12 cellular contexts compared by ENCODE assay signal in the genomic region with DNA sequence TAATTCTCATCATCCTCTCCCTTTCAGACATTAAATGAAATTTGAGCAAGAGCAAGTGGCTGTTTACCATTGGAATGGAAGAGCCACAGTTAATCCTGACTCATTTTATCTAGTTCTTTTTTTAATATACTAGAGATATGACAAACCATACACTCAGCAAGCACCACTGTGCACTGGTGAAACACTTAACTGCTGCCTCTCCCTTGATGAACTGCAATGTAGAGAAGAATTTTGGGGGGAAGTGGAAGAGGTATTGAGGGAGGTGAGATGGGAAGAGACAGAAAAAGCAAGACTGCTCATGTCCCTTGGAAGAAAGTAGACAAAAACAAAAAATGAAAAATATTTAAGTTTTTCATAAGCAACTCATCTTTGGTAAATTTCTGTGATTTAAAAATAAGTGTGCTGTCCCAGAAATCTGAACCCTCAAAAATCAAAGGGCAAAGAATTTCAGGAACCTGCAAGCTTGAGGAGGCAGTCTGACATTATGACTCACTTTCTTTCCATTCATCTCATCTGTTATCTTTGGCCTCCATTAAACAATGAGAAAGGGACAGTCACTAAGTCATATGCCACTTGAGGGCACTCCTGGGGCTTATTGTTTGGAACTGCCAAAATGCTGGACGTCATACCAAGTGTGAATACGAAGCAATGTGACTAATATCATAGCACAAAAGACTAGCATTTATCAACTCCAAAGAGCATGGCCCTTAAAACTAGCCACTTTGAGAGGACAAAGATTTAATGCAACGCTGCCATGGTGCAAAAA.
DNase-seq lines count a peak whose midpoint lies in the region; ATAC-seq and TF ChIP-seq lines count a peak whose summit lies in the region.
"Had no signal": no experiment of that assay in that cellular context is flagged by ENCODE, and none has a peak within 500 bp of the region (broad histone marks: within the 10 kb centered on the region; RNA-seq: fewer than 3 reads in every experiment).

No MANE protein-coding gene starts in this region.

- H2BK5ac ChIP-seq in neuronal stem cell (ENCODE audit: low read length): no peak overlapping the region

- H3K23ac ChIP-seq in neuronal stem cell (ENCODE audit: low read depth, low read length, poor library complexity): no peak overlapping the region

- H2AFZ ChIP-seq in neuronal stem cell (ENCODE audit: low read length): no peak overlapping the region

- H2BK120ac ChIP-seq in neuronal stem cell (ENCODE audit: low read depth, low read length): no peak overlapping the region

- no peaks in the 10 kb centered on the region for H3K36me3 Mint-ChIP-seq in activated CD8-positive, alpha-beta memory T cell treated with anti-CD3 and anti-CD28 coated beads, Interleukin-2, amount 10 ng/mL, durations not matched to agents 7 days and 5 days

- H3K4me3 Mint-ChIP-seq in activated CD8-positive, alpha-beta memory T cell treated with anti-CD3 and anti-CD28 coated beads, Interleukin-2, amount 10 ng/mL, durations not matched to agents 7 days and 5 days: no peak overlapping the region
- H3K4me3 Mint-ChIP-seq: brain had no signal

- H3K36me3 ChIP-seq in neuronal stem cell (replicated peaks in 1 of 2; ENCODE audit: control insufficient read depth in 2 of 2, insufficient read depth in 2 of 2, low read length in 2 of 2): no peaks in the 10 kb centered on the region
- H3K36me3 ChIP-seq: lower lobe of right lung, upper lobe of left lung had no signal

- H2BK15ac ChIP-seq in neuronal stem cell (ENCODE audit: low read length): no peak overlapping the region

- no peaks in the 10 kb centered on the region for H3K79me1 ChIP-seq in neuronal stem cell (ENCODE audit: low read depth, low read length)

- H3K27me3 Mint-ChIP-seq in activated CD8-positive, alpha-beta memory T cell treated with anti-CD3 and anti-CD28 coated beads, Interleukin-2, amount 10 ng/mL, durations not matched to agents 7 days and 5 days: no peaks in the 10 kb centered on the region
- H3K27me3 Mint-ChIP-seq: brain had no signal

- H3K4me2 ChIP-seq in neuronal stem cell (ENCODE audit: insufficient read depth, low read length, poor library complexity, severe bottlenecking): no peak overlapping the region

- H3K14ac ChIP-seq in neuronal stem cell (ENCODE audit: low read length): no peak overlapping the region

- no peak overlapping the region for H3K27ac Mint-ChIP-seq in activated CD8-positive, alpha-beta memory T cell treated with anti-CD3 and anti-CD28 coated beads, Interleukin-2, amount 10 ng/mL, durations not matched to agents 7 days and 5 days

- peaks cover 13% of the 10 kb centered on the region for H3K4me1 Mint-ChIP-seq in activated CD8-positive, alpha-beta memory T cell treated with anti-CD3 and anti-CD28 coated beads, Interleukin-2, amount 10 ng/mL, durations not matched to agents 7 days and 5 days

- H4K91ac ChIP-seq in neuronal stem cell (ENCODE audit: low read depth, low read length, poor library complexity): no peak overlapping the region

- no CpG with 5 or more reads among the region's 3 CpGs for WGBS in neuronal stem cell (ENCODE audit: extremely low coverage in 2 of 2, insufficient read length in 2 of 2, insufficient replicate concordance in 1 of 2), 2 donors

- DNase-seq in H4 (ENCODE audit: low spot score) (peak; percentile 22), astrocyte of the hippocampus (ENCODE audit: low read depth, low spot score) (peak; percentile 75), kidney tubule cell (ENCODE audit: low spot score) (peak; percentile 80), NCI-H1105 treated with DMSO at 0.1 percent for 48 hours (lab: John Stamatoyannopoulos, UW) (no peak), neuronal stem cell (ENCODE audit: low spot score) (no peak)
- DNase-seq in activated CD8-positive, alpha-beta memory T cell treated with anti-CD3 and anti-CD28 coated beads, Interleukin-2, amount 10 ng/mL, durations not matched to agents 7 days and 5 days: no peak
- DNase-seq: lower lobe of right lung, T-helper 2 cell, upper lobe of left lung had no signal

- no peak overlapping the region for H3K9ac ChIP-seq in neuronal stem cell (ENCODE audit: low read depth, low read length, poor library complexity)

- CTCF ChIA-PET in activated CD8-positive, alpha-beta memory T cell treated with anti-CD3 and anti-CD28 coated beads, Interleukin-2, amount 10 ng/mL, durations not matched to agents 7 days and 5 days (lab: Charles Lee): no interaction called here

- no peak overlapping the region for H3K4me3 ChIP-seq in neuronal stem cell (ENCODE audit: low read length in 2 of 2)
- H3K4me3 ChIP-seq: lower lobe of right lung, upper lobe of left lung had no signal

- H3K9me3 Mint-ChIP-seq in activated CD8-positive, alpha-beta memory T cell treated with anti-CD3 and anti-CD28 coated beads, Interleukin-2, amount 10 ng/mL, durations not matched to agents 7 days and 5 days (ENCODE audit: low read depth): no peaks in the 10 kb centered on the region
- H3K9me3 Mint-ChIP-seq: brain had no signal

- H3K4ac ChIP-seq in neuronal stem cell (ENCODE audit: low read length): no peak overlapping the region

- no peak overlapping the region for H2AK5ac ChIP-seq in neuronal stem cell (ENCODE audit: low read depth, low read length)

- no peak overlapping the region for H3K18ac ChIP-seq in neuronal stem cell (ENCODE audit: low read length)

- no peak overlapping the region for H2BK12ac ChIP-seq in neuronal stem cell (ENCODE audit: low read length)

- H3K9me3 ChIP-seq in neuronal stem cell (replicated peaks in 1 of 2; ENCODE audit: control insufficient read depth in 2 of 2, insufficient read depth in 1 of 2, low read depth in 1 of 2, low read length in 2 of 2): no peaks in the 10 kb centered on the region
- H3K9me3 ChIP-seq: lower lobe of right lung, upper lobe of left lung had no signal

- peak; percentile 23 for TF ChIP-seq CTCF in C4-2B (conservative IDR thresholded peaks at IDR 0.05)

- no peaks in the 10 kb centered on the region for H3K27me3 ChIP-seq in neuronal stem cell (ENCODE audit: control insufficient read depth in 3 of 3, insufficient read depth in 3 of 3, low read depth in 1 of 3, low read length in 3 of 3)
- H3K27me3 ChIP-seq: upper lobe of left lung had no signal

- H4K8ac ChIP-seq in neuronal stem cell (ENCODE audit: low read depth, low read length): no peak overlapping the region

- no peak for ATAC-seq in activated CD8-positive, alpha-beta memory T cell treated with anti-CD3 and anti-CD28 coated beads, Interleukin-2, amount 10 ng/mL, durations not matched to agents 7 days and 5 days
- no peak for ATAC-seq in HG03025 (IDR thresholded peaks at IDR 0.05; ENCODE audit: low FRiP score, unreplicated experiment)
- ATAC-seq: lower lobe of right lung had no signal

- H3K27ac ChIP-seq in C4-2B: no peak overlapping the region
- H3K27ac ChIP-seq in neuronal stem cell (replicated peaks; ENCODE audit: low read length): no peak overlapping the region
- H3K27ac ChIP-seq: lower lobe of right lung, upper lobe of left lung had no signal

- no peaks in the 10 kb centered on the region for H3K4me1 ChIP-seq in neuronal stem cell (ENCODE audit: control insufficient read depth in 2 of 2, insufficient read depth in 1 of 2, low read depth in 1 of 2, low read length in 2 of 2)
- H3K4me1 ChIP-seq: lower lobe of right lung, upper lobe of left lung had no signal

Comparison
In these comparisons a context has a peak if more than half of its experiments do, and no peak if none do; other contexts are left out.
1. DNase-seq: peak in H4 (single experiment), astrocyte of the hippocampus (single experiment) and kidney tubule cell (single experiment); none in activated CD8-positive, alpha-beta memory T cell treated with anti-CD3 and anti-CD28 coated beads, Interleukin-2, amount 10 ng/mL, durations not matched to agents 7 days and 5 days (single experiment), NCI-H1105 treated with DMSO at 0.1 percent for 48 hours (single experiment) and neuronal stem cell (single experiment).